ENCODE assay signal across 1 cellular context in the genomic region with DNA sequence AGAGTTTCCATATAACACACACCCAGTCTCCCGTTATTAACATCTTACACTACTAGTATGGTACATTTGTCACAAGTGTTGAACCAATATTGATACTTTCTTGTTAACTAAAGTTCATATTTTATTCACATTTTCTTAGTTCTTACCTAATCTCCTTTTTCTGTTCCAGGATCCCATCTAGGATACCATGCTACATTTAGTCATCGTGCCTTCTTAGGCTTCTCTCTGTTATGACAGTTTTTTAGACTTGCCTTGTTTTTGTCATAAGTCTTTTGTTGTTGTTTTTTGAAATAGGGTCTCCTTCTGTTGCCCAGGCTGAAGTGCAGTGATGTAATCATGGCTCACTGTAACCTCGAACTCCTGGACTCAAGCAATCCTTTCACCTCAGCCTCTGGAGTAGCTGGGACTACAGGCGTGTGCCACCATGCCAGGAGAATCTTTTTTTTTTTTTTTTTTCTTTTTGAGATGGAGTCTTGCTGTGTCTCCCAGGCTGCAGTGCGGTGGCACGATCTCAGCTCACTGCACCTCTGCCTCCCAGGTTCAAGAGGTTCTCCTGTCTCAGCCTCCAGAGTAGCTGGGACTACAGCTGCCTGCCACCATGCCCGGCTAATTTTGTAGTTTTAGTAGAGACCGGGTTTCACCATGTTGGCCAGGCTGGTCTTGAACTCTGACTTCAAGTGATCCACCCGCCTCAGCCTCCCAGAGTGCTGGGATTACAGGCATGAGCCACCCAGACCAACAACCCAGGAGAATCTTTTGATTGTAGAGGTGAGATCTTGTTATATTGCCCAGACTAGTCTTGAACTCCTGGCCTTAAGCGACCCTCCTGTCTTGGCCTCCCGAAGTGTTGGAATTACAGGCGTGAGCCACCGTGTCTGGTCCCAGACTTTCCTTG.
TF ChIP-seq lines count a peak whose summit lies in the region.

No MANE protein-coding gene starts in this region.

TF ChIP-seq in HepG2, 621 proteins besides CTCF, POLR2A, EP300 and RAD21 (continued from another document):
- TF ChIP-seq, protein P1, sequence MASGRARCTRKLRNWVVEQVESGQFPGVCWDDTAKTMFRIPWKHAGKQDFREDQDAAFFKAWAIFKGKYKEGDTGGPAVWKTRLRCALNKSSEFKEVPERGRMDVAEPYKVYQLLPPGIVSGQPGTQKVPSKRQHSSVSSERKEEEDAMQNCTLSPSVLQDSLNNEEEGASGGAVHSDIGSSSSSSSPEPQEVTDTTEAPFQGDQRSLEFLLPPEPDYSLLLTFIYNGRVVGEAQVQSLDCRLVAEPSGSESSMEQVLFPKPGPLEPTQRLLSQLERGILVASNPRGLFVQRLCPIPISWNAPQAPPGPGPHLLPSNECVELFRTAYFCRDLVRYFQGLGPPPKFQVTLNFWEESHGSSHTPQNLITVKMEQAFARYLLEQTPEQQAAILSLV (CRISPR knock-in tag; IDR thresholded peaks at IDR 0.05; ENCODE audit: borderline replicate concordance) = peak; percentile 62; the same call in 1 of the 2 replicates
- TF ChIP-seq SMYD3 (CRISPR knock-in tag; IDR thresholded peaks at IDR 0.05) (peak; percentile 31; the same call in 1 of the 2 replicates), DPF2 (CRISPR knock-in tag; IDR thresholded peaks at IDR 0.05; ENCODE audit: borderline replicate concordance, low read depth) (no peak), HCFC1 (IDR thresholded peaks at IDR 0.05; ENCODE audit: low read depth, low read length) (no peak), ZNF839 (CRISPR knock-in tag; IDR thresholded peaks at IDR 0.05; ENCODE audit: borderline replicate concordance) (peak; percentile 83; the same call in 1 of the 2 replicates), PITX1 (CRISPR knock-in tag; IDR thresholded peaks at IDR 0.05) (peak; percentile 34; the same call in 1 of the 2 replicates), ZNF781 (CRISPR knock-in tag; IDR thresholded peaks at IDR 0.05; ENCODE audit: borderline replicate concordance, not compliant biosample characterization) (peak; percentile 9), SMAD1 (CRISPR knock-in tag; IDR thresholded peaks at IDR 0.05; ENCODE audit: borderline replicate concordance, low read depth) (0 out of 2 replicates have a peak, but pooled peaks have one; percentile 43), FOXA3 (CRISPR knock-in tag; IDR thresholded peaks at IDR 0.05) (no peak), REXO4 (CRISPR knock-in tag; IDR thresholded peaks at IDR 0.05; ENCODE audit: borderline replicate concordance) (no peak), ZNF292 (CRISPR knock-in tag; IDR thresholded peaks at IDR 0.05; ENCODE audit: borderline replicate concordance, low read depth) (0 out of 2 replicates have a peak, but pooled peaks have one; percentile 32)
- TF ChIP-seq, protein P2, sequence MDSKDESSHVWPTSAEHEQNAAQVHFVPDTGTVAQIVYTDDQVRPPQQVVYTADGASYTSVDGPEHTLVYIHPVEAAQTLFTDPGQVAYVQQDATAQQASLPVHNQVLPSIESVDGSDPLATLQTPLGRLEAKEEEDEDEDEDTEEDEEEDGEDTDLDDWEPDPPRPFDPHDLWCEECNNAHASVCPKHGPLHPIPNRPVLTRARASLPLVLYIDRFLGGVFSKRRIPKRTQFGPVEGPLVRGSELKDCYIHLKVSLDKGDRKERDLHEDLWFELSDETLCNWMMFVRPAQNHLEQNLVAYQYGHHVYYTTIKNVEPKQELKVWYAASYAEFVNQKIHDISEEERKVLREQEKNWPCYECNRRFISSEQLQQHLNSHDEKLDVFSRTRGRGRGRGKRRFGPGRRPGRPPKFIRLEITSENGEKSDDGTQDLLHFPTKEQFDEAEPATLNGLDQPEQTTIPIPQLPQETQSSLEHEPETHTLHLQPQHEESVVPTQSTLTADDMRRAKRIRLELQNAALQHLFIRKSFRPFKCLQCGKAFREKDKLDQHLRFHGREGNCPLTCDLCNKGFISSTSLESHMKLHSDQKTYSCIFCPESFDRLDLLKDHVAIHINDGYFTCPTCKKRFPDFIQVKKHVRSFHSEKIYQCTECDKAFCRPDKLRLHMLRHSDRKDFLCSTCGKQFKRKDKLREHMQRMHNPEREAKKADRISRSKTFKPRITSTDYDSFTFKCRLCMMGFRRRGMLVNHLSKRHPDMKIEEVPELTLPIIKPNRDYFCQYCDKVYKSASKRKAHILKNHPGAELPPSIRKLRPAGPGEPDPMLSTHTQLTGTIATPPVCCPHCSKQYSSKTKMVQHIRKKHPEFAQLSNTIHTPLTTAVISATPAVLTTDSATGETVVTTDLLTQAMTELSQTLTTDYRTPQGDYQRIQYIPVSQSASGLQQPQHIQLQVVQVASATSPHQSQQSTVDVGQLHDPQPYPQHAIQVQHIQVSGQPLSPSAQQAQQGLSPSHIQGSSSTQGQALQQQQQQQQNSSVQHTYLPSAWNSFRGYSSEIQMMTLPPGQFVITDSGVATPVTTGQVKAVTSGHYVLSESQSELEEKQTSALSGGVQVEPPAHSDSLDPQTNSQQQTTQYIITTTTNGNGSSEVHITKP (CRISPR knock-in tag; IDR thresholded peaks at IDR 0.05; ENCODE audit: low read depth) = no peak
- TF ChIP-seq, protein P3, sequence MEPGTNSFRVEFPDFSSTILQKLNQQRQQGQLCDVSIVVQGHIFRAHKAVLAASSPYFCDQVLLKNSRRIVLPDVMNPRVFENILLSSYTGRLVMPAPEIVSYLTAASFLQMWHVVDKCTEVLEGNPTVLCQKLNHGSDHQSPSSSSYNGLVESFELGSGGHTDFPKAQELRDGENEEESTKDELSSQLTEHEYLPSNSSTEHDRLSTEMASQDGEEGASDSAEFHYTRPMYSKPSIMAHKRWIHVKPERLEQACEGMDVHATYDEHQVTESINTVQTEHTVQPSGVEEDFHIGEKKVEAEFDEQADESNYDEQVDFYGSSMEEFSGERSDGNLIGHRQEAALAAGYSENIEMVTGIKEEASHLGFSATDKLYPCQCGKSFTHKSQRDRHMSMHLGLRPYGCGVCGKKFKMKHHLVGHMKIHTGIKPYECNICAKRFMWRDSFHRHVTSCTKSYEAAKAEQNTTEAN (CRISPR knock-in tag; conservative IDR thresholded peaks at IDR 0.05) = no peak
- TF ChIP-seq, protein P4, sequence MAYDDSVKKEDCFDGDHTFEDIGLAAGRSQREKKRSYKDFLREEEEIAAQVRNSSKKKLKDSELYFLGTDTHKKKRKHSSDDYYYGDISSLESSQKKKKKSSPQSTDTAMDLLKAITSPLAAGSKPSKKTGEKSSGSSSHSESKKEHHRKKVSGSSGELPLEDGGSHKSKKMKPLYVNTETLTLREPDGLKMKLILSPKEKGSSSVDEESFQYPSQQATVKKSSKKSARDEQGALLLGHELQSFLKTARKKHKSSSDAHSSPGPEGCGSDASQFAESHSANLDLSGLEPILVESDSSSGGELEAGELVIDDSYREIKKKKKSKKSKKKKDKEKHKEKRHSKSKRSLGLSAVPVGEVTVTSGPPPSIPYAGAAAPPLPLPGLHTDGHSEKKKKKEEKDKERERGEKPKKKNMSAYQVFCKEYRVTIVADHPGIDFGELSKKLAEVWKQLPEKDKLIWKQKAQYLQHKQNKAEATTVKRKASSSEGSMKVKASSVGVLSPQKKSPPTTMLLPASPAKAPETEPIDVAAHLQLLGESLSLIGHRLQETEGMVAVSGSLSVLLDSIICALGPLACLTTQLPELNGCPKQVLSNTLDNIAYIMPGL (CRISPR knock-in tag; IDR thresholded peaks at IDR 0.05; ENCODE audit: borderline replicate concordance in 1 of 2, low read depth in 1 of 2) = peak in 1 of 2 experiments; percentile 7; a peak in 1 of 4 replicates
- TF ChIP-seq, protein P5, sequence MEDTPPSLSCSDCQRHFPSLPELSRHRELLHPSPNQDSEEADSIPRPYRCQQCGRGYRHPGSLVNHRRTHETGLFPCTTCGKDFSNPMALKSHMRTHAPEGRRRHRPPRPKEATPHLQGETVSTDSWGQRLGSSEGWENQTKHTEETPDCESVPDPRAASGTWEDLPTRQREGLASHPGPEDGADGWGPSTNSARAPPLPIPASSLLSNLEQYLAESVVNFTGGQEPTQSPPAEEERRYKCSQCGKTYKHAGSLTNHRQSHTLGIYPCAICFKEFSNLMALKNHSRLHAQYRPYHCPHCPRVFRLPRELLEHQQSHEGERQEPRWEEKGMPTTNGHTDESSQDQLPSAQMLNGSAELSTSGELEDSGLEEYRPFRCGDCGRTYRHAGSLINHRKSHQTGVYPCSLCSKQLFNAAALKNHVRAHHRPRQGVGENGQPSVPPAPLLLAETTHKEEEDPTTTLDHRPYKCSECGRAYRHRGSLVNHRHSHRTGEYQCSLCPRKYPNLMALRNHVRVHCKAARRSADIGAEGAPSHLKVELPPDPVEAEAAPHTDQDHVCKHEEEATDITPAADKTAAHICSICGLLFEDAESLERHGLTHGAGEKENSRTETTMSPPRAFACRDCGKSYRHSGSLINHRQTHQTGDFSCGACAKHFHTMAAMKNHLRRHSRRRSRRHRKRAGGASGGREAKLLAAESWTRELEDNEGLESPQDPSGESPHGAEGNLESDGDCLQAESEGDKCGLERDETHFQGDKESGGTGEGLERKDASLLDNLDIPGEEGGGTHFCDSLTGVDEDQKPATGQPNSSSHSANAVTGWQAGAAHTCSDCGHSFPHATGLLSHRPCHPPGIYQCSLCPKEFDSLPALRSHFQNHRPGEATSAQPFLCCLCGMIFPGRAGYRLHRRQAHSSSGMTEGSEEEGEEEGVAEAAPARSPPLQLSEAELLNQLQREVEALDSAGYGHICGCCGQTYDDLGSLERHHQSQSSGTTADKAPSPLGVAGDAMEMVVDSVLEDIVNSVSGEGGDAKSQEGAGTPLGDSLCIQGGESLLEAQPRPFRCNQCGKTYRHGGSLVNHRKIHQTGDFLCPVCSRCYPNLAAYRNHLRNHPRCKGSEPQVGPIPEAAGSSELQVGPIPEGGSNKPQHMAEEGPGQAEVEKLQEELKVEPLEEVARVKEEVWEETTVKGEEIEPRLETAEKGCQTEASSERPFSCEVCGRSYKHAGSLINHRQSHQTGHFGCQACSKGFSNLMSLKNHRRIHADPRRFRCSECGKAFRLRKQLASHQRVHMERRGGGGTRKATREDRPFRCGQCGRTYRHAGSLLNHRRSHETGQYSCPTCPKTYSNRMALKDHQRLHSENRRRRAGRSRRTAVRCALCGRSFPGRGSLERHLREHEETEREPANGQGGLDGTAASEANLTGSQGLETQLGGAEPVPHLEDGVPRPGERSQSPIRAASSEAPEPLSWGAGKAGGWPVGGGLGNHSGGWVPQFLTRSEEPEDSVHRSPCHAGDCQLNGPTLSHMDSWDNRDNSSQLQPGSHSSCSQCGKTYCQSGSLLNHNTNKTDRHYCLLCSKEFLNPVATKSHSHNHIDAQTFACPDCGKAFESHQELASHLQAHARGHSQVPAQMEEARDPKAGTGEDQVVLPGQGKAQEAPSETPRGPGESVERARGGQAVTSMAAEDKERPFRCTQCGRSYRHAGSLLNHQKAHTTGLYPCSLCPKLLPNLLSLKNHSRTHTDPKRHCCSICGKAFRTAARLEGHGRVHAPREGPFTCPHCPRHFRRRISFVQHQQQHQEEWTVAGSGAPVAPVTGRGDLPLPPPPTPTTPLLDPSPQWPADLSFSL (CRISPR knock-in tag; IDR thresholded peaks at IDR 0.05) = 0 out of 2 replicates have a peak, but pooled peaks have one; percentile 39
